In genomic region chr9:86406366-86406765, GRCh38 we compare ENCODE assay signal across 10 cellular contexts. TPM values are rescaled to one million over a fixed set of nuclear protein-coding genes. Genes with fewer than 3 reads are reported as not detected.
DNase-seq lines count a peak whose midpoint lies in the region; ATAC-seq, FAIRE-seq and TF ChIP-seq lines count a peak whose summit lies in the region.
"Had no signal": no experiment of that assay in that cellular context is flagged by ENCODE, and none has a peak within 500 bp of the region (broad histone marks: within the 10 kb centered on the region; RNA-seq: fewer than 3 reads in every experiment).

No MANE protein-coding gene starts in this region.

- no peak overlapping the region for H3K9ac ChIP-seq in PC-3 (ENCODE audit: low read length)
- H3K9ac ChIP-seq in trophoblast cell (ENCODE audit: low read length): no peak overlapping the region

- H2BK120ac ChIP-seq in trophoblast cell (ENCODE audit: insufficient read depth, low read length, poor library complexity): no peak overlapping the region

- no peaks in the 10 kb centered on the region for H3K27me3 ChIP-seq in Caco-2 (replicated peaks; ENCODE audit: control insufficient read depth, insufficient read depth, low read length)
- no peaks in the 10 kb centered on the region for H3K27me3 ChIP-seq in PC-3 (ENCODE audit: low read length)
- H3K27me3 ChIP-seq in esophagus squamous epithelium: no peaks in the 10 kb centered on the region
- H3K27me3 ChIP-seq in trophoblast cell (ENCODE audit: insufficient read depth, low read length): no peaks in the 10 kb centered on the region

- POLR2A ChIA-PET in Caco-2 (lab: Charles Lee): no interaction called here
- POLR2A ChIA-PET in PC-3 (lab: Charles Lee; ENCODE audit: unreplicated experiment): no interaction called here

- H4K20me1 ChIP-seq in PC-3 (ENCODE audit: low read length): no peaks in the 10 kb centered on the region

- no peak overlapping the region for H4K91ac ChIP-seq in trophoblast cell (ENCODE audit: low read depth, low read length)

- FAIRE-seq in D721Med (lab: Jason Lieb, UNC): no peak

- H3K4me1 Mint-ChIP-seq in Caco-2 (ENCODE audit: low read depth, unreplicated experiment): peaks cover 22% of the 10 kb centered on the region
- peaks cover 11% of the 10 kb centered on the region for H3K4me1 Mint-ChIP-seq in activated T-helper 1 cell treated with anti-CD3 and anti-CD28 coated beads, Interleukin-12 subunit alpha, Interleukin-12 subunit beta, Interleukin-2, Interleukin-4 antibody, amounts not matched to agents 30 ng/mL and 10 ng/mL and 1 ng/mL, durations not matched to agents 14 hours and 24 hours and 36 hours (ENCODE audit: low read depth)

- no peak for ATAC-seq in PC-3

- no peaks in the 10 kb centered on the region for H3K9me3 Mint-ChIP-seq in Caco-2 (ENCODE audit: unreplicated experiment)
- H3K9me3 Mint-ChIP-seq in activated T-helper 1 cell treated with anti-CD3 and anti-CD28 coated beads, Interleukin-12 subunit alpha, Interleukin-12 subunit beta, Interleukin-2, Interleukin-4 antibody, amounts not matched to agents 30 ng/mL and 10 ng/mL and 1 ng/mL, durations not matched to agents 14 hours and 24 hours and 36 hours: no peaks in the 10 kb centered on the region

- H3K4me2 ChIP-seq in PC-3 (ENCODE audit: low read length): peak overlapping the region; percentile 50
- peak overlapping the region; percentile 4 for H3K4me2 ChIP-seq in trophoblast cell (ENCODE audit: low read length)

- H3K4me3 ChIP-seq in Caco-2 (ENCODE audit: low read depth, low read length) (no peak overlapping the region), PC-3 (ENCODE audit: low read length) (no peak overlapping the region), esophagus squamous epithelium (peak overlapping the region in 2 of 4 donors; percentile 5 to 40), trophoblast cell (ENCODE audit: low read depth, low read length) (no peak overlapping the region)

- H3K36me3 ChIP-seq in Caco-2 (ENCODE audit: control insufficient read depth, insufficient read depth, low read length): no peaks in the 10 kb centered on the region
- H3K36me3 ChIP-seq in PC-3 (ENCODE audit: low read depth, low read length): no peaks in the 10 kb centered on the region
- H3K36me3 ChIP-seq in esophagus squamous epithelium: no peaks in the 10 kb centered on the region
- no peaks in the 10 kb centered on the region for H3K36me3 ChIP-seq in trophoblast cell (ENCODE audit: control insufficient read depth in 1 of 2, insufficient read depth in 2 of 2, low read length in 2 of 2)

- no peak for DNase-seq in Caco-2
- peak; percentile 17 for DNase-seq in PC-3
- DNase-seq in esophagus squamous epithelium (lab: John Stamatoyannopoulos, UW): no peak
- peak; percentile 70 to 84 for DNase-seq in trophoblast cell
- no peak for DNase-seq in NCI-H2107 (lab: John Stamatoyannopoulos, UW)
- no peak for DNase-seq in D721Med (ENCODE audit: insufficient read length, low spot score)
- DNase-seq in activated T-helper 1 cell treated with anti-CD3 and anti-CD28 coated beads, Interleukin-12 subunit alpha, Interleukin-12 subunit beta, Interleukin-2, Interleukin-4 antibody, amounts not matched to agents 30 ng/mL and 10 ng/mL and 1 ng/mL, durations not matched to agents 14 hours and 24 hours and 36 hours (ENCODE audit: low spot score): no peak
- DNase-seq in activated CD8-positive, alpha-beta memory T cell treated with anti-CD3 and anti-CD28 coated beads, Interleukin-2, amount 50 U/mL, for 48 hours: no peak
- DNase-seq: activated gamma-delta T cell, NCI-H2029 had no signal

- H2AK5ac ChIP-seq in trophoblast cell (ENCODE audit: low read length): no peak overlapping the region

- no peaks in the 10 kb centered on the region for H3F3A ChIP-seq in PC-3 (ENCODE audit: low read length, unreplicated experiment)

- H2AFZ ChIP-seq in PC-3 (ENCODE audit: low read length) (no peak overlapping the region), trophoblast cell (ENCODE audit: insufficient read depth, low read length, poor library complexity) (no peak overlapping the region)

- H3K79me1 ChIP-seq in trophoblast cell (ENCODE audit: low read length): peaks cover 3% of the 10 kb centered on the region

- no peak overlapping the region for H3K4ac ChIP-seq in trophoblast cell (ENCODE audit: low read depth, low read length)

- no peak overlapping the region for H3K4me3 Mint-ChIP-seq in Caco-2 (ENCODE audit: unreplicated experiment)
- no peak overlapping the region for H3K4me3 Mint-ChIP-seq in activated T-helper 1 cell treated with anti-CD3 and anti-CD28 coated beads, Interleukin-12 subunit alpha, Interleukin-12 subunit beta, Interleukin-2, Interleukin-4 antibody, amounts not matched to agents 30 ng/mL and 10 ng/mL and 1 ng/mL, durations not matched to agents 14 hours and 24 hours and 36 hours

- H3K9me2 ChIP-seq in PC-3 (replicated peaks; ENCODE audit: low read length): no peaks in the 10 kb centered on the region

- WGBS in esophagus squamous epithelium, 2 donors: 17 to 32% methylated on average over 4 of the region's 4 CpGs
- no CpG with 5 or more reads among the region's 4 CpGs for WGBS in trophoblast cell (ENCODE audit: extremely low coverage, insufficient coverage, insufficient read length)

- H3K4me1 ChIP-seq in Caco-2 (peaks cover 17% of the 10 kb centered on the region), PC-3 (ENCODE audit: insufficient read depth, low read length) (peaks cover 20% of the 10 kb centered on the region), esophagus squamous epithelium (peaks cover 14 to 41% (median 27%) of the 10 kb centered on the region in 3 donors), trophoblast cell (ENCODE audit: control insufficient read depth in 1 of 2, insufficient read depth in 2 of 2, low read length in 2 of 2) (peaks cover 6 to 13% of the 10 kb centered on the region in 2 experiments)

- H3K27ac ChIP-seq in PC-3 (ENCODE audit: low read length) (0 out of 2 replicates have a peak overlapping the region, but pooled peaks have one; percentile 33), esophagus squamous epithelium (peak overlapping the region; percentile 38 to 87 (median 80)), trophoblast cell (ENCODE audit: low read depth, low read length) (peak overlapping the region; percentile 69)

- no peaks in the 10 kb centered on the region for H3K27me3 Mint-ChIP-seq in Caco-2 (ENCODE audit: insufficient read depth, unreplicated experiment)
- peaks cover 9% of the 10 kb centered on the region for H3K27me3 Mint-ChIP-seq in activated T-helper 1 cell treated with anti-CD3 and anti-CD28 coated beads, Interleukin-12 subunit alpha, Interleukin-12 subunit beta, Interleukin-2, Interleukin-4 antibody, amounts not matched to agents 30 ng/mL and 10 ng/mL and 1 ng/mL, durations not matched to agents 14 hours and 24 hours and 36 hours (ENCODE audit: insufficient read depth)

- H3K14ac ChIP-seq in trophoblast cell (ENCODE audit: low read length): no peak overlapping the region

- intact Hi-C loops in Caco-2 (cut with micrococcal nuclease; ENCODE audit: unreplicated experiment) (no loop called here), PC-3 (cut with micrococcal nuclease) (loop anchor here (10.0 kb wide), 1 partner anchor 52 kb away; the partner anchor contains the start of gene TUT7), esophagus squamous epithelium (cut with DNase I) (no loop called here)
- intact Hi-C loops in activated T-helper 1 cell treated with anti-CD3 and anti-CD28 coated beads, Interleukin-12 subunit alpha, Interleukin-12 subunit beta, Interleukin-2, Interleukin-4 antibody, amounts not matched to agents 30 ng/mL and 10 ng/mL and 1 ng/mL, durations not matched to agents 14 hours and 24 hours and 36 hours (cut with micrococcal nuclease): loop anchor here (5.0 to 10.0 kb wide), 2 partner anchors 54 to 1408 kb away; partner anchors contain the start of gene TUT7

- no peak overlapping the region for H3K23ac ChIP-seq in trophoblast cell (ENCODE audit: low read length)

- no peak overlapping the region for H4K12ac ChIP-seq in trophoblast cell (ENCODE audit: low read depth, low read length)

- no peak overlapping the region for H4K8ac ChIP-seq in trophoblast cell (ENCODE audit: low read depth, low read length)

- H3K18ac ChIP-seq in trophoblast cell (ENCODE audit: low read length): no peak overlapping the region

- H3K79me2 ChIP-seq in PC-3 (ENCODE audit: low read length): no peaks in the 10 kb centered on the region
- H3K79me2 ChIP-seq in trophoblast cell (ENCODE audit: control insufficient read depth, insufficient read depth, low read length, poor library complexity): no peaks in the 10 kb centered on the region

- BruUV-seq in Caco-2 (replicated peaks; lab: Mats Ljungman, UMichigan) (no TSS peak), PC-3 (replicated peaks; lab: Mats Ljungman, UMichigan) (no TSS peak)

- H3K9me3 ChIP-seq in Caco-2 (no peaks in the 10 kb centered on the region), PC-3 (ENCODE audit: low read length) (no peaks in the 10 kb centered on the region), esophagus squamous epithelium (no peaks in the 10 kb centered on the region), trophoblast cell (ENCODE audit: insufficient read depth, low read depth, low read length) (no peaks in the 10 kb centered on the region)

- CTCF ChIA-PET in Caco-2 (lab: Charles Lee): no interaction called here
- CTCF ChIA-PET in PC-3 (lab: Charles Lee): no interaction called here

- TF ChIP-seq POLR2A in esophagus squamous epithelium (IDR thresholded peaks at IDR 0.05): no peak

- no peaks in the 10 kb centered on the region for H3K36me3 Mint-ChIP-seq in Caco-2 (ENCODE audit: insufficient read depth, unreplicated experiment)
- H3K36me3 Mint-ChIP-seq in activated T-helper 1 cell treated with anti-CD3 and anti-CD28 coated beads, Interleukin-12 subunit alpha, Interleukin-12 subunit beta, Interleukin-2, Interleukin-4 antibody, amounts not matched to agents 30 ng/mL and 10 ng/mL and 1 ng/mL, durations not matched to agents 14 hours and 24 hours and 36 hours (ENCODE audit: low read depth): no peaks in the 10 kb centered on the region

- no peak overlapping the region for H2BK5ac ChIP-seq in trophoblast cell (ENCODE audit: low read depth, low read length, poor library complexity)

- H3K27ac Mint-ChIP-seq in Caco-2 (ENCODE audit: unreplicated experiment): peak overlapping the region; percentile 29
- no peak overlapping the region for H3K27ac Mint-ChIP-seq in activated T-helper 1 cell treated with anti-CD3 and anti-CD28 coated beads, Interleukin-12 subunit alpha, Interleukin-12 subunit beta, Interleukin-2, Interleukin-4 antibody, amounts not matched to agents 30 ng/mL and 10 ng/mL and 1 ng/mL, durations not matched to agents 14 hours and 24 hours and 36 hours

- TF ChIP-seq CTCF in Caco-2 (IDR thresholded peaks at IDR 0.05; ENCODE audit: insufficient read depth in 1 of 2, low read depth in 1 of 2, low read length in 1 of 2, severe bottlenecking in 1 of 2, unreplicated experiment in 1 of 2) (no peak), PC-3 (conservative IDR thresholded peaks at IDR 0.05; ENCODE audit: low read depth, low read length) (no peak), esophagus squamous epithelium (IDR thresholded peaks at IDR 0.05) (no peak), D721Med (IDR thresholded peaks at IDR 0.05; ENCODE audit: insufficient read depth, missing control alignments) (no peak)

- no peak overlapping the region for H2BK12ac ChIP-seq in trophoblast cell (ENCODE audit: low read length)

RNA-seq across cellular contexts. Expression of gene TUT7, which starts 52.2 kb away (rescaled TPM):
- 14.1 and 17.2 TPM in 2 replicates for total RNA-seq in Caco-2 (2022)
- total RNA-seq in PC-3 (2014; rRNA removed): 12.3 and 17.0 TPM in 2 replicates
- total RNA-seq in esophagus squamous epithelium: 10 to 100 TPM; 34.3 to 71.0 (median 54.9) TPM
- polyA plus RNA-seq in trophoblast cell (2013): 35.4 and 39.4 TPM in 2 replicates
- total RNA-seq in activated T-helper 1 cell treated with anti-CD3 and anti-CD28 coated beads, Interleukin-12 subunit alpha, Interleukin-12 subunit beta, Interleukin-2, Interleukin-4 antibody, amounts not matched to agents 30 ng/mL and 10 ng/mL and 1 ng/mL, durations not matched to agents 14 hours and 24 hours and 36 hours: 44.1 and 44.5 TPM in 2 replicates

Comparison
In these comparisons a context has a peak if more than half of its experiments do, and no peak if none do; other contexts are left out.
1. DNase-seq: peak in PC-3 (single experiment) and trophoblast cell (2 of 2); none in Caco-2 (0 of 2), esophagus squamous epithelium (single experiment), NCI-H2107 (single experiment), D721Med (single experiment), activated T-helper 1 cell treated with anti-CD3 and anti-CD28 coated beads, Interleukin-12 subunit alpha, Interleukin-12 subunit beta, Interleukin-2, Interleukin-4 antibody, amounts not matched to agents 30 ng/mL and 10 ng/mL and 1 ng/mL, durations not matched to agents 14 hours and 24 hours and 36 hours (single experiment) and activated CD8-positive, alpha-beta memory T cell treated with anti-CD3 and anti-CD28 coated beads, Interleukin-2, amount 50 U/mL, for 48 hours (single experiment).
2. intact Hi-C loops: an anchor here in PC-3 (10.0 kb wide) and activated T-helper 1 cell treated with anti-CD3 and anti-CD28 coated beads, Interleukin-12 subunit alpha, Interleukin-12 subunit beta, Interleukin-2, Interleukin-4 antibody, amounts not matched to agents 30 ng/mL and 10 ng/mL and 1 ng/mL, durations not matched to agents 14 hours and 24 hours and 36 hours (5.0 to 10.0 kb wide); none called in Caco-2 and esophagus squamous epithelium.
3. Peak in every context shown above with its lines, with median percentiles within 50 percentile points of each other: H3K27ac ChIP-seq.